ENCODE assay signal across 11 cellular contexts in genomic region chr9:134283111-134283515, GRCh38. TPM values are rescaled to one million over a fixed set of nuclear protein-coding genes. Genes with fewer than 3 reads are reported as not detected.
DNase-seq lines count a peak whose midpoint lies in the region; ATAC-seq and TF ChIP-seq lines count a peak whose summit lies in the region.
"Had no signal": no experiment of that assay in that cellular context is flagged by ENCODE, and none has a peak within 500 bp of the region (broad histone marks: within the 10 kb centered on the region; RNA-seq: fewer than 3 reads in every experiment).

No MANE protein-coding gene starts in this region.

- H3K9me3 ChIP-seq in adrenal gland (replicated peaks in 1 of 3) (no peaks in the 10 kb centered on the region), skeletal muscle tissue (ENCODE audit: control insufficient read depth in 3 of 3, low read length in 3 of 3) (peaks cover 0 to 3% (median 0%) of the 10 kb centered on the region in 3 donors), endodermal cell (ENCODE audit: control insufficient read depth, low read length) (no peaks in the 10 kb centered on the region)

- H3K27me3 Mint-ChIP-seq in osteocyte (ENCODE audit: unreplicated experiment), result no peaks in the 10 kb centered on the region
- H3K27me3 Mint-ChIP-seq in endodermal cell (ENCODE audit: insufficient read depth), result no peaks in the 10 kb centered on the region

- intact Hi-C loops in adrenal gland (cut with DNase I), result no loop called here
- intact Hi-C loops in left cardiac atrium (cut with DNase I), result no loop called here

- peaks cover 7% of the 10 kb centered on the region for H3K4me1 Mint-ChIP-seq in osteocyte (ENCODE audit: unreplicated experiment)
- peaks cover 10% of the 10 kb centered on the region for H3K4me1 Mint-ChIP-seq in endodermal cell

- no peak for TF ChIP-seq POLR2A in adrenal gland (IDR thresholded peaks at IDR 0.05)

- H3K36me3 ChIP-seq in adrenal gland (replicated peaks in 1 of 2), result no peaks in the 10 kb centered on the region
- no peaks in the 10 kb centered on the region for H3K36me3 ChIP-seq in skeletal muscle tissue (ENCODE audit: control insufficient read depth in 3 of 3, insufficient read depth in 3 of 3, low read length in 3 of 3)
- H3K36me3 ChIP-seq in endodermal cell (ENCODE audit: control insufficient read depth, insufficient read depth, low read length), result no peaks in the 10 kb centered on the region

- H3K27me3 ChIP-seq in adrenal gland (no peaks in the 10 kb centered on the region), skeletal muscle tissue (ENCODE audit: control insufficient read depth in 3 of 3, insufficient read depth in 3 of 3, low read length in 3 of 3) (no peaks in the 10 kb centered on the region), endodermal cell (ENCODE audit: control insufficient read depth, insufficient read depth, low read length, poor library complexity, severe bottlenecking) (no peaks in the 10 kb centered on the region)

- ATAC-seq in left cardiac atrium, result peak; percentile 71 to 81

- 57 to 81% (median 65%) methylated on average over 15 to 23 of the region's 23 CpGs for WGBS in adrenal gland, 4 donors
- WGBS in endodermal cell (ENCODE audit: insufficient coverage in 1 of 2, insufficient read length in 1 of 2), 2 experiments, result 91 to 94% methylated on average over 23 of the region's 23 CpGs

- peak; percentile 43 for DNase-seq in EL
- DNase-seq in adrenal gland, result peak in 5 of 7 donors; percentile 36 to 62 (median 42)
- peak; percentile 81 for DNase-seq in left cardiac atrium
- no peak for DNase-seq in osteocyte (ENCODE audit: extremely low spot score, unreplicated experiment)
- DNase-seq in endodermal cell, result no peak
- no peak for DNase-seq in UCSD-AML1 (lab: John Stamatoyannopoulos, UW; ENCODE audit: unreplicated experiment)
- DNase-seq in HuH-7 (ENCODE audit: low spot score), result no peak
- DNase-seq: naive B cell, NCI-H146 had no signal

- H3K27ac Mint-ChIP-seq in osteocyte (ENCODE audit: unreplicated experiment) (no peak overlapping the region), endodermal cell (no peak overlapping the region)
- H3K27ac Mint-ChIP-seq: stimulated activated memory B cell treated with anti-CD40 and anti-IgM and Interleukin-4, amounts not matched to agents 10 μg/mL and 1 μg/mL and 100 μg/mL, for 72 hours had no signal

- no peaks in the 10 kb centered on the region for H3K36me3 Mint-ChIP-seq in osteocyte (ENCODE audit: unreplicated experiment)
- H3K36me3 Mint-ChIP-seq in endodermal cell (ENCODE audit: low read depth), result no peaks in the 10 kb centered on the region
- H3K36me3 Mint-ChIP-seq: naive B cell; stimulated activated memory B cell treated with anti-CD40 and anti-IgM and Interleukin-4, amounts not matched to agents 10 μg/mL and 1 μg/mL and 100 μg/mL, for 72 hours had no signal

- H3K9me3 Mint-ChIP-seq in osteocyte (ENCODE audit: unreplicated experiment) (no peaks in the 10 kb centered on the region), endodermal cell (no peaks in the 10 kb centered on the region)
- H3K9me3 Mint-ChIP-seq: stimulated activated memory B cell treated with anti-CD40 and anti-IgM and Interleukin-4, amounts not matched to agents 10 μg/mL and 1 μg/mL and 100 μg/mL, for 72 hours had no signal

- TF ChIP-seq CTCF in adrenal gland (IDR thresholded peaks at IDR 0.05) (no peak), osteocyte (IDR thresholded peaks at IDR 0.05) (no peak), endodermal cell (conservative IDR thresholded peaks at IDR 0.05) (no peak)

- H3K9ac ChIP-seq in skeletal muscle tissue (ENCODE audit: low read depth in 1 of 3, low read length in 3 of 3) (peak overlapping the region; percentile 45 to 68 (median 57)), endodermal cell (ENCODE audit: extremely low read depth, low read length, poor library complexity, severe bottlenecking) (no peak overlapping the region)

- H3K27ac ChIP-seq in adrenal gland, result no peak overlapping the region
- H3K27ac ChIP-seq in skeletal muscle tissue (ENCODE audit: low read depth, low read length), result peak overlapping the region; percentile 30
- H3K27ac ChIP-seq in endodermal cell (ENCODE audit: low read depth, low read length), result no peak overlapping the region

- no peak overlapping the region for H3K4me3 Mint-ChIP-seq in osteocyte (ENCODE audit: unreplicated experiment)
- H3K4me3 Mint-ChIP-seq in endodermal cell, result no peak overlapping the region
- H3K4me3 Mint-ChIP-seq: naive B cell; stimulated activated memory B cell treated with anti-CD40 and anti-IgM and Interleukin-4, amounts not matched to agents 10 μg/mL and 1 μg/mL and 100 μg/mL, for 72 hours had no signal

- H3K4me3 ChIP-seq in adrenal gland (no peak overlapping the region), skeletal muscle tissue (ENCODE audit: low read length in 3 of 3) (peak overlapping the region in 2 of 3 donors; percentile 32 to 58), endodermal cell (ENCODE audit: low read length) (no peak overlapping the region)

- H3K4me1 ChIP-seq in adrenal gland (replicated peaks in 1 of 2) (no peaks in the 10 kb centered on the region), skeletal muscle tissue (ENCODE audit: control insufficient read depth in 3 of 3, insufficient read depth in 3 of 3, low read length in 3 of 3) (peaks cover 20 to 41% (median 32%) of the 10 kb centered on the region in 3 donors), endodermal cell (ENCODE audit: control insufficient read depth, insufficient read depth, low read length) (peaks cover 4% of the 10 kb centered on the region)

RNA-seq across cellular contexts. Expression of gene RXRA, which starts 43.1 kb away (rescaled TPM):
- 100 to 1,000 TPM in 4 of 8 donors, 10 to 100 TPM in 4; 64.2 to 114 (median 94.7) TPM for total RNA-seq in adrenal gland
- 10 to 100 TPM; 16.1 to 72.9 (median 31.6) TPM for polyA plus RNA-seq in adrenal gland
- 10 to 100 TPM; 41.6 to 67.7 TPM for total RNA-seq in left cardiac atrium
- 11.5 TPM for total RNA-seq in skeletal muscle tissue
- 76.4 and 82.2 TPM in 2 replicates for total RNA-seq in osteocyte
- total RNA-seq in endodermal cell, result 10 to 100 TPM; 58.3 to 70.6 TPM
- 37.4 TPM for polyA plus RNA-seq in endodermal cell (2013, experiment 1 of 2)
- 33.9 TPM for polyA plus RNA-seq in endodermal cell (2013, experiment 2 of 2)

Comparison
In these comparisons a context has a peak if more than half of its experiments do, and no peak if none do; other contexts are left out.
1. DNase-seq: peak in EL (single experiment), adrenal gland (5 of 7) and left cardiac atrium (single experiment); none in osteocyte (single experiment), endodermal cell (single experiment), UCSD-AML1 (single experiment) and HuH-7 (single experiment).
2. H3K4me3 ChIP-seq: peak in skeletal muscle tissue (2 of 3); none in adrenal gland (0 of 4) and endodermal cell (single experiment).